Comparison of ENCODE assay signal across 8 cellular contexts in genomic region chr1:28887835-28888682, GRCh38. TPM values are rescaled to one million over a fixed set of nuclear protein-coding genes. Genes with fewer than 3 reads are reported as not detected.
DNase-seq lines count a peak whose midpoint lies in the region; ATAC-seq and TF ChIP-seq lines count a peak whose summit lies in the region.

No MANE protein-coding gene starts in this region.

- H3K4me1 ChIP-seq in PC-3 (ENCODE audit: insufficient read depth, low read length), result peaks cover 12% of the 10 kb centered on the region

- H3K36me3 ChIP-seq in PC-3 (ENCODE audit: low read depth, low read length), result no peaks in the 10 kb centered on the region

- H3F3A ChIP-seq in PC-3 (ENCODE audit: low read length, unreplicated experiment), result no peaks in the 10 kb centered on the region

- H3K9me3 ChIP-seq in PC-3 (ENCODE audit: low read length), result no peaks in the 10 kb centered on the region

- CTCF ChIA-PET in PC-3 (lab: Charles Lee) (interaction anchor here (0.5 to 0.8 kb wide), 2 partner anchors 9 to 314 kb away, joined by 3 to 4 read pairs; no protein-coding TSS in a partner anchor), GM10248 (lab: Yijun Ruan, JAX) (interaction anchor here (1.2 to 4.8 kb wide), 4 partner anchors 10 to 146 kb away, joined by 3 to 29 read pairs (median 10); no protein-coding TSS in a partner anchor)

- intact Hi-C loops in PC-3 (cut with micrococcal nuclease), result loop anchor here (5.0 to 10.0 kb wide), 2 partner anchors 257 to 1819 kb away; no protein-coding TSS in a partner anchor

- H3K79me2 ChIP-seq in PC-3 (ENCODE audit: low read length), result peaks cover 11% of the 10 kb centered on the region

- no peaks in the 10 kb centered on the region for H3K36me3 Mint-ChIP-seq in nephron (ENCODE audit: low read depth)

- H3K4me3 Mint-ChIP-seq in nephron, result peak overlapping the region; percentile 94 to 97 (median 94)

- peak overlapping the region; percentile 97 for H3K4me2 ChIP-seq in PC-3 (ENCODE audit: low read length)

- H3K4me3 ChIP-seq in GM12865 (ENCODE audit: low read depth, low read length), result peak overlapping the region; percentile 93
- peak overlapping the region; percentile 93 for H3K4me3 ChIP-seq in PC-3 (ENCODE audit: low read length)
- H3K4me3 ChIP-seq in epithelial cell of esophagus (ENCODE audit: low read length), result peak overlapping the region; percentile 88

- TF ChIP-seq CTCF in GM12865 (IDR thresholded peaks at IDR 0.05; ENCODE audit: insufficient read depth, low read depth, low read length, missing control alignments) (no peak), PC-3 (conservative IDR thresholded peaks at IDR 0.05; ENCODE audit: low read depth, low read length) (no peak), epithelial cell of esophagus (IDR thresholded peaks at IDR 0.05; ENCODE audit: insufficient read depth, low read depth, low read length, missing control alignments) (no peak), nephron (IDR thresholded peaks at IDR 0.05; ENCODE audit: unreplicated experiment in 3 of 3) (no peak), GM10248 (IDR thresholded peaks at IDR 0.05; ENCODE audit: control extremely low read depth, extremely low read depth, low read depth, missing control alignments) (no peak)

- BruUV-seq in PC-3 (replicated peaks; lab: Mats Ljungman, UMichigan), result no TSS peak

- H3K27ac ChIP-seq in PC-3 (ENCODE audit: low read length), result no peak overlapping the region

- H3K9ac ChIP-seq in PC-3 (ENCODE audit: low read length), result peak overlapping the region; percentile 80; the same call in 1 of the 2 replicates

- DNase-seq in GM12865 (ENCODE audit: low read depth) (no peak), PC-3 (no peak), epithelial cell of esophagus (ENCODE audit: low read depth) (peak; percentile 21), GM10248 (ENCODE audit: extremely low spot score) (no peak), kidney tubule cell (ENCODE audit: low spot score) (no peak)
- no peak for DNase-seq in stimulated activated CD4-positive, alpha-beta T cell treated with anti-CD3 and anti-CD28 coated beads, Interleukin-4, amount 100 ng/mL, for 1 hour

- peak overlapping the region; percentile 96 for H2AFZ ChIP-seq in PC-3 (ENCODE audit: low read length)

- peak; percentile 3; the same call in 1 of the 2 replicates for ATAC-seq in PC-3
- ATAC-seq in GM19395 (IDR thresholded peaks at IDR 0.05; ENCODE audit: unreplicated experiment), result no peak

- H3K9me2 ChIP-seq in PC-3 (replicated peaks; ENCODE audit: low read length), result no peaks in the 10 kb centered on the region

- peaks cover 33% of the 10 kb centered on the region for H3K27me3 Mint-ChIP-seq in nephron (ENCODE audit: low read depth)

- H4K20me1 ChIP-seq in PC-3 (ENCODE audit: low read length), result no peaks in the 10 kb centered on the region

- peak overlapping the region; percentile 30 to 83 (median 56) for H3K27ac Mint-ChIP-seq in nephron

- no peaks in the 10 kb centered on the region for H3K9me3 Mint-ChIP-seq in nephron

- no peaks in the 10 kb centered on the region for H3K27me3 ChIP-seq in PC-3 (ENCODE audit: low read length)

- peaks cover 21% of the 10 kb centered on the region for H3K4me1 Mint-ChIP-seq in nephron

- POLR2A ChIA-PET in PC-3 (lab: Charles Lee; ENCODE audit: unreplicated experiment) (no interaction called here), GM10248 (lab: Yijun Ruan, JAX) (no interaction called here)

RNA-seq across cellular contexts. Expression of gene EPB41, which starts 26.3 kb away (rescaled TPM):
- total RNA-seq in PC-3 (2014; rRNA removed), result 41.5 and 44.9 TPM in 2 replicates
